8 cellular contexts compared by ENCODE assay signal in genomic region chr4:156971623-156972369, GRCh38. TPM values are rescaled to one million over a fixed set of nuclear protein-coding genes. Genes with fewer than 3 reads are reported as not detected.
DNase-seq lines count a peak whose midpoint lies in the region; ATAC-seq and TF ChIP-seq lines count a peak whose summit lies in the region.

Gene PDGFC (minus strand): TSS chr4:156971799. CDS start chr4:156970903, 896 bp downstream.

- peak within 1 kb of the TSS; percentile 85 for H3K4me2 ChIP-seq in parathyroid adenoma (ENCODE audit: low read length)

- ATAC-seq in GM19324 (IDR thresholded peaks at IDR 0.05; ENCODE audit: low FRiP score, unreplicated experiment): peak; percentile 45
- ATAC-seq in HG02571 (IDR thresholded peaks at IDR 0.05; ENCODE audit: unreplicated experiment): no peak
- ATAC-seq in GM21717 (IDR thresholded peaks at IDR 0.05; ENCODE audit: unreplicated experiment): no peak

- peak; percentile 85 for DNase-seq in AG08396 (ENCODE audit: low spot score)
- no peak for DNase-seq in NCI-H460 (ENCODE audit: extremely low read depth, low read depth)
- peak; percentile 92 for DNase-seq in astrocyte of the hippocampus (ENCODE audit: low read depth, low spot score)
- peak; percentile 70 for DNase-seq in right atrium auricular region (ENCODE audit: low spot score)

- peaks cover 11% of the 10 kb centered on the region for H3K79me2 ChIP-seq in parathyroid adenoma

- H3K4me3 ChIP-seq in right atrium auricular region (peak within 1 kb of the TSS; percentile 68 to 80), parathyroid adenoma (ENCODE audit: low read depth, low read length) (peak within 1 kb of the TSS; percentile 92)

- H3K9ac ChIP-seq in parathyroid adenoma: peak within 1 kb of the TSS; percentile 37

- peak within 1 kb of the TSS; percentile 87 for H2AFZ ChIP-seq in parathyroid adenoma

- peaks cover 0 to 38% of the 10 kb centered on the region in 2 donors for H3K4me1 ChIP-seq in right atrium auricular region
- H3K4me1 ChIP-seq in parathyroid adenoma: peaks cover 5% of the 10 kb centered on the region

- H3K9me3 ChIP-seq in right atrium auricular region: no peaks in the 10 kb centered on the region
- H3K9me3 ChIP-seq in parathyroid adenoma (ENCODE audit: control insufficient read depth, low read length): no peaks in the 10 kb centered on the region

- no peaks in the 10 kb centered on the region for H3K36me3 ChIP-seq in right atrium auricular region
- H3K36me3 ChIP-seq in parathyroid adenoma (ENCODE audit: control insufficient read depth, insufficient read depth, low read length): no peaks in the 10 kb centered on the region

- H3K27ac ChIP-seq in right atrium auricular region: peak within 1 kb of the TSS; percentile 88 to 90
- H3K27ac ChIP-seq in parathyroid adenoma: peak within 1 kb of the TSS; percentile 66

- H3K27me3 ChIP-seq in right atrium auricular region (no peaks in the 10 kb centered on the region), parathyroid adenoma (ENCODE audit: control insufficient read depth, insufficient read depth, low read length) (no peaks in the 10 kb centered on the region)

- peak; percentile 49 to 71 for TF ChIP-seq CTCF in right atrium auricular region (IDR thresholded peaks at IDR 0.05)
- peak; percentile 14 for TF ChIP-seq CTCF in parathyroid adenoma (IDR thresholded peaks at IDR 0.05)

RNA-seq across cellular contexts. Expression of gene PDGFC, which starts in this region (rescaled TPM):
- 17.6 and 20.2 TPM in 2 replicates for total RNA-seq in NCI-H460 (2014; rRNA removed; shearing (Covaris generic))
- polyA plus RNA-seq in NCI-H460 (2014; cell fraction: nucleus; rRNA removed): 4.1 and 6.0 TPM in 2 replicates
- total RNA-seq in right atrium auricular region: 10 to 100 TPM; 17.0 to 17.1 TPM
